In the genomic region with DNA sequence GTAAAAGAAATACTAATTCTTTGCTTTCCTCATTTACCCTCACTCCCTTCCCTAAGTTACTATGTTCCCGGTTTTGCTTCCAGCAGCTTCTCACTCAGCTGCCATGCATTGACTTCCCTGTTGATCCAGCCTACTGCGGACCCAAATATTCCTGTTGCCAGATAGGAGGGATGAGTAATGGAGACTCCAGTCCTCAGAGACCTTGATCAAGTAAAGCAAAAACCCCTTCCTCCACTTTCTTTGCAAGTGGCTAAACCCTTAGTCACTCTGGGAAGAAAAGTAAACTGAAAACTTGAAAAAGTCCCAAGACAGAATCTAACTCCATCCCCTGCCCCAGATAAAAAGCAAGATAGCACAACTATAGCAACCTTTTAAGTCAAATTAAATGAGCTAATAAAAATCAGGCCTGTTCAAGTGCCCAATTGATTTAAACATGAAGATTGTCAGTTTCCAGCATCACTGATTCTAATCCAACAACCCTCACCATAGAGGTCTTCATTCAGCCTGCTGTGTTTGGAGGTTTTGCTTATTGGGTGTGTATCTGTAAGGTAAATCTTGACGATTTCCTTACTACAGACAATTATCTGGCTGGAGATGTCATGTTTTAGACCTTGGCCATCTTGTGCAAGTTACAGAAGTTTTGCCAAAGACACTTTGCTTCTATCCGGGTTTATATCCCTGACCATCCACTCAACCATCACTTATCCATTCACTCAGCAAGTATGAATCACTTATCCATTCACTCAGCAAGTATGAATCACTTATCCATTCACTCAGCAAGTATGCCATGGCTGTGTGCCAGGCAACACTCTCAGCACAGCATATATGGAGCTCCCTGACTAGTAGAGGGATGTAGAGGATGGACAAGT, we compare ENCODE assay signal across 8 cellular contexts. TPM values are rescaled to one million over a fixed set of nuclear protein-coding genes. Genes with fewer than 3 reads are reported as not detected.
DNase-seq lines count a peak whose midpoint lies in the region; ATAC-seq, FAIRE-seq and TF ChIP-seq lines count a peak whose summit lies in the region.

No MANE protein-coding gene starts in this region.

- no peak overlapping the region for H3K4me3 ChIP-seq in BE2C (ENCODE audit: low read depth, low read length)
- H3K4me3 ChIP-seq in bronchial epithelial cell (ENCODE audit: low read depth, low read length): no peak overlapping the region
- H3K4me3 ChIP-seq in mesodermal cell (ENCODE audit: extremely low read depth, insufficient read depth, low read length, poor library complexity, severe bottlenecking): no peak overlapping the region

- H3K27me3 Mint-ChIP-seq in mesothelial cell of epicardium (ENCODE audit: low read depth): peaks cover 15% of the 10 kb centered on the region

- H3K27ac ChIP-seq in mesodermal cell (ENCODE audit: low read depth, low read length, severe bottlenecking): peak overlapping the region; percentile 91

- H3K4me1 ChIP-seq in BE2C (no peaks in the 10 kb centered on the region), mesodermal cell (ENCODE audit: control insufficient read depth, insufficient read depth, low read length, poor library complexity, severe bottlenecking) (peaks cover 9% of the 10 kb centered on the region)

- no peaks in the 10 kb centered on the region for H3K9me3 ChIP-seq in BE2C
- no peaks in the 10 kb centered on the region for H3K9me3 ChIP-seq in mesodermal cell (ENCODE audit: control insufficient read depth, low read length)

- no peak overlapping the region for H3K4me3 Mint-ChIP-seq in mesothelial cell of epicardium

- DNase-seq in BE2C: peak; percentile 12
- peak; percentile 76 for DNase-seq in LoVo (ENCODE audit: low spot score)
- peak; percentile 97 for DNase-seq in bronchial epithelial cell (ENCODE audit: low read depth)
- no peak for DNase-seq in mesothelial cell of epicardium (ENCODE audit: low spot score in 2 of 2, unreplicated experiment in 2 of 2)
- DNase-seq in stimulated activated CD4-positive, alpha-beta T cell treated with anti-CD3 and anti-CD28 coated beads, Interleukin-2, amount 100 ng/mL, for 48 hours: no peak
- DNase-seq in OCI-M1 (lab: John Stamatoyannopoulos, UW): no peak

- WGBS in mesodermal cell (ENCODE audit: insufficient coverage in 2 of 2), 2 experiments: 77 to 85% methylated on average over 1 of the region's 4 CpGs

- no peaks in the 10 kb centered on the region for H3K27me3 ChIP-seq in BE2C
- no peaks in the 10 kb centered on the region for H3K27me3 ChIP-seq in bronchial epithelial cell (ENCODE audit: control insufficient read depth, insufficient read depth, low read length)

- peak; percentile 99 for FAIRE-seq in bronchial epithelial cell (lab: Jason Lieb, UNC)

- ATAC-seq in HG03196 (IDR thresholded peaks at IDR 0.05; ENCODE audit: unreplicated experiment): no peak

- H3K9me3 Mint-ChIP-seq in mesothelial cell of epicardium: peaks cover 1% of the 10 kb centered on the region

- no peaks in the 10 kb centered on the region for H3K36me3 Mint-ChIP-seq in mesothelial cell of epicardium

- peaks cover 10% of the 10 kb centered on the region for H3K4me1 Mint-ChIP-seq in mesothelial cell of epicardium

- H3K36me3 ChIP-seq in BE2C (no peaks in the 10 kb centered on the region), bronchial epithelial cell (ENCODE audit: control insufficient read depth, insufficient read depth, low read length) (peaks cover 1% of the 10 kb centered on the region), mesodermal cell (ENCODE audit: control insufficient read depth, insufficient read depth, low read length) (no peaks in the 10 kb centered on the region)

- no peak for TF ChIP-seq CTCF in BE2C (IDR thresholded peaks at IDR 0.05; ENCODE audit: low read depth, low read length)
- no peak for TF ChIP-seq CTCF in bronchial epithelial cell (IDR thresholded peaks at IDR 0.05; ENCODE audit: insufficient read depth, low read length, severe bottlenecking)
- no peak for TF ChIP-seq CTCF in mesothelial cell of epicardium (IDR thresholded peaks at IDR 0.05; ENCODE audit: unreplicated experiment)

- H3K27ac Mint-ChIP-seq in mesothelial cell of epicardium: no peak overlapping the region

RNA-seq across cellular contexts. Expression of a gene that starts 17.6 kb away (rescaled TPM):
- not detected for polyA plus RNA-seq in BE2C (2012; ENCODE audit: insufficient read depth, insufficient read length, low read depth)
- total RNA-seq in bronchial epithelial cell (22.9 and 31.1 TPM in 2 replicates), mesothelial cell of epicardium (0.96 to 1.6 TPM (median 1.2 TPM) in 3 replicates)
- polyA plus RNA-seq in mesodermal cell (2013, experiment 1 of 2): not detected
- polyA plus RNA-seq in mesodermal cell (2013, experiment 2 of 2): not detected

RNA-seq across cellular contexts. Expression of a gene that starts 42.0 kb away (rescaled TPM):
- polyA plus RNA-seq in BE2C (2012; ENCODE audit: insufficient read depth, insufficient read length, low read depth): not detected
- total RNA-seq in bronchial epithelial cell: not detected in 2 replicates
- polyA plus RNA-seq in mesodermal cell (2013, experiment 1 of 2): not detected
- polyA plus RNA-seq in mesodermal cell (2013, experiment 2 of 2): not detected
- total RNA-seq in mesothelial cell of epicardium: not detected in 3 replicates

Comparison
In these comparisons a context has a peak if more than half of its experiments do, and no peak if none do; other contexts are left out.
1. DNase-seq: peak in BE2C (single experiment), LoVo (single experiment) and bronchial epithelial cell (single experiment); none in mesothelial cell of epicardium (0 of 2), stimulated activated CD4-positive, alpha-beta T cell treated with anti-CD3 and anti-CD28 coated beads, Interleukin-2, amount 100 ng/mL, for 48 hours (0 of 2) and OCI-M1 (single experiment).